In genomic region chr14:21264025-21264801, GRCh38 we compare ENCODE assay signal across 8 cellular contexts. TPM values are rescaled to one million over a fixed set of nuclear protein-coding genes. Genes with fewer than 3 reads are reported as not detected.
DNase-seq lines count a peak whose midpoint lies in the region; ATAC-seq and TF ChIP-seq lines count a peak whose summit lies in the region.

No MANE protein-coding gene starts in this region.

- no peak overlapping the region for H2BK12ac ChIP-seq in trophoblast cell (ENCODE audit: low read length)

- no peak overlapping the region for H2BK120ac ChIP-seq in trophoblast cell (ENCODE audit: insufficient read depth, low read length, poor library complexity)

- no peak overlapping the region for H3K18ac ChIP-seq in trophoblast cell (ENCODE audit: low read length)

- H4K20me1 ChIP-seq in OCI-LY3 (ENCODE audit: insufficient read depth, low read length) = peaks cover 91% of the 10 kb centered on the region

- H4K91ac ChIP-seq in trophoblast cell (ENCODE audit: low read depth, low read length) = no peak overlapping the region

- H3K4me3 Mint-ChIP-seq in activated CD4-positive, alpha-beta T cell treated with anti-CD3 and anti-CD28 coated beads, Interleukin-2, amount 10 ng/mL, durations not matched to agents 24 days and 14 days = peak overlapping the region; percentile 92
- H3K4me3 Mint-ChIP-seq in effector memory CD8-positive, alpha-beta T cell = peak overlapping the region; percentile 94

- H3K36me3 Mint-ChIP-seq in activated CD4-positive, alpha-beta T cell treated with anti-CD3 and anti-CD28 coated beads, Interleukin-2, amount 10 ng/mL, durations not matched to agents 24 days and 14 days (ENCODE audit: low read depth) = peaks cover 81% of the 10 kb centered on the region
- H3K36me3 Mint-ChIP-seq in effector memory CD8-positive, alpha-beta T cell (ENCODE audit: insufficient read depth) = peaks cover 100% of the 10 kb centered on the region

- H2BK5ac ChIP-seq in trophoblast cell (ENCODE audit: low read depth, low read length, poor library complexity) = no peak overlapping the region

- intact Hi-C loops in activated CD4-positive, alpha-beta T cell treated with anti-CD3 and anti-CD28 coated beads, Interleukin-2, amount 10 ng/mL, durations not matched to agents 24 days and 14 days (cut with micrococcal nuclease) = loop anchor here (1.0 to 10.0 kb wide), 7 partner anchors 33 to 1291 kb away; partner anchors contain the start of genes ANG, RNASE4, SUPT16H and TOX4

- no peaks in the 10 kb centered on the region for H3K9me3 Mint-ChIP-seq in activated CD4-positive, alpha-beta T cell treated with anti-CD3 and anti-CD28 coated beads, Interleukin-2, amount 10 ng/mL, durations not matched to agents 24 days and 14 days
- no peaks in the 10 kb centered on the region for H3K9me3 Mint-ChIP-seq in effector memory CD8-positive, alpha-beta T cell

- no peak overlapping the region for H4K12ac ChIP-seq in trophoblast cell (ENCODE audit: low read depth, low read length)

- H3K36me3 ChIP-seq in OCI-LY3 (replicated peaks; ENCODE audit: low read depth, low read length) = peaks cover 71% of the 10 kb centered on the region
- peaks cover 25 to 29% of the 10 kb centered on the region in 2 experiments for H3K36me3 ChIP-seq in trophoblast cell (ENCODE audit: control insufficient read depth in 1 of 2, insufficient read depth in 2 of 2, low read length in 2 of 2)

- H3K27ac Mint-ChIP-seq in activated CD4-positive, alpha-beta T cell treated with anti-CD3 and anti-CD28 coated beads, Interleukin-2, amount 10 ng/mL, durations not matched to agents 24 days and 14 days = peak overlapping the region; percentile 97
- peak overlapping the region; percentile 88 to 97 for H3K27ac Mint-ChIP-seq in effector memory CD8-positive, alpha-beta T cell

- H3K27ac ChIP-seq in OCI-LY3 (ENCODE audit: low read length) = peak overlapping the region; percentile 84
- no peak overlapping the region for H3K27ac ChIP-seq in trophoblast cell (ENCODE audit: low read depth, low read length)

- peak overlapping the region; percentile 99 for H3K4ac ChIP-seq in trophoblast cell (ENCODE audit: low read depth, low read length)

- H3K27me3 ChIP-seq in OCI-LY3 (ENCODE audit: low read depth, low read length) (no peaks in the 10 kb centered on the region), trophoblast cell (ENCODE audit: insufficient read depth, low read length) (no peaks in the 10 kb centered on the region)

- peaks cover 100% of the 10 kb centered on the region for H3K79me2 ChIP-seq in OCI-LY3 (ENCODE audit: low read length)
- peaks cover 34% of the 10 kb centered on the region for H3K79me2 ChIP-seq in trophoblast cell (ENCODE audit: control insufficient read depth, insufficient read depth, low read length, poor library complexity)

- H3K4me1 ChIP-seq in OCI-LY3 (ENCODE audit: low read length) (peaks cover 50% of the 10 kb centered on the region), trophoblast cell (ENCODE audit: control insufficient read depth in 1 of 2, insufficient read depth in 2 of 2, low read length in 2 of 2) (peaks cover 4 to 5% of the 10 kb centered on the region in 2 experiments)

- no peak for TF ChIP-seq CTCF in OCI-LY3 (IDR thresholded peaks at IDR 0.05; ENCODE audit: low read depth, low read length)

- H3K9me3 ChIP-seq in OCI-LY3 (ENCODE audit: insufficient read depth, low read length) = no peaks in the 10 kb centered on the region
- no peaks in the 10 kb centered on the region for H3K9me3 ChIP-seq in trophoblast cell (ENCODE audit: insufficient read depth, low read depth, low read length)

- peaks cover 5% of the 10 kb centered on the region for H3K79me1 ChIP-seq in trophoblast cell (ENCODE audit: low read length)

- H3K14ac ChIP-seq in trophoblast cell (ENCODE audit: low read length) = no peak overlapping the region

- no peak overlapping the region for H2AFZ ChIP-seq in OCI-LY3 (ENCODE audit: low read depth, low read length)
- no peak overlapping the region for H2AFZ ChIP-seq in trophoblast cell (ENCODE audit: insufficient read depth, low read length, poor library complexity)

- H3K23ac ChIP-seq in trophoblast cell (ENCODE audit: low read length) = no peak overlapping the region

- peak overlapping the region; percentile 96 for H3K4me3 ChIP-seq in OCI-LY3 (ENCODE audit: low read length)
- H3K4me3 ChIP-seq in trophoblast cell (ENCODE audit: low read depth, low read length) = no peak overlapping the region

- no peaks in the 10 kb centered on the region for H3K27me3 Mint-ChIP-seq in activated CD4-positive, alpha-beta T cell treated with anti-CD3 and anti-CD28 coated beads, Interleukin-2, amount 10 ng/mL, durations not matched to agents 24 days and 14 days
- no peaks in the 10 kb centered on the region for H3K27me3 Mint-ChIP-seq in effector memory CD8-positive, alpha-beta T cell

- H2AK5ac ChIP-seq in trophoblast cell (ENCODE audit: low read length) = no peak overlapping the region

- H3K9ac ChIP-seq in OCI-LY3 (ENCODE audit: low read length) = peak overlapping the region; percentile 10; the same call in 1 of the 2 replicates
- H3K9ac ChIP-seq in trophoblast cell (ENCODE audit: low read length) = no peak overlapping the region

- ATAC-seq in HG02759 (IDR thresholded peaks at IDR 0.05; ENCODE audit: unreplicated experiment) = peak; percentile 73
- ATAC-seq in effector memory CD8-positive, alpha-beta T cell (replicated peaks) = peak; percentile 75

- H3K4me2 ChIP-seq in OCI-LY3 (ENCODE audit: low read length) (peak overlapping the region; percentile 95), trophoblast cell (ENCODE audit: low read length) (no peak overlapping the region)

- no peak for DNase-seq in activated CD4-positive, alpha-beta T cell treated with anti-CD3 and anti-CD28 coated beads, Interleukin-2, amount 10 ng/mL, durations not matched to agents 24 days and 14 days
- no peak for DNase-seq in activated CD4-positive, alpha-beta T cell treated with anti-CD3 and anti-CD28 coated beads, Interleukin-2, amount 50 U/mL, for 48 hours
- DNase-seq in effector memory CD8-positive, alpha-beta T cell = no peak
- DNase-seq in trophoblast cell (peak in 1 of 2 donors; percentile 56), NK-92 (lab: John Stamatoyannopoulos, UW; ENCODE audit: unreplicated experiment) (no peak)
- no peak for DNase-seq in stimulated activated CD8-positive, alpha-beta memory T cell treated with anti-CD3 and anti-CD28 coated beads, Interleukin-4, amount 100 ng/mL, for 48 hours

- H4K8ac ChIP-seq in trophoblast cell (ENCODE audit: low read depth, low read length) = no peak overlapping the region

- H3K4me1 Mint-ChIP-seq in activated CD4-positive, alpha-beta T cell treated with anti-CD3 and anti-CD28 coated beads, Interleukin-2, amount 10 ng/mL, durations not matched to agents 24 days and 14 days = peaks cover 55% of the 10 kb centered on the region
- peaks cover 46 to 68% of the 10 kb centered on the region in 2 donors for H3K4me1 Mint-ChIP-seq in effector memory CD8-positive, alpha-beta T cell (ENCODE audit: low read depth in 2 of 2)

- no CpG with 5 or more reads among the region's 4 CpGs for WGBS in trophoblast cell (ENCODE audit: extremely low coverage, insufficient coverage, insufficient read length)

RNA-seq across cellular contexts. Expression of gene HNRNPC, which starts 5.0 kb away (rescaled TPM):
- total RNA-seq in activated CD4-positive, alpha-beta T cell treated with anti-CD3 and anti-CD28 coated beads, Interleukin-2, amount 10 ng/mL, durations not matched to agents 24 days and 14 days = 1,009 and 1,054 TPM in 2 replicates
- polyA plus RNA-seq in trophoblast cell (2013) = 959 and 960 TPM in 2 replicates

RNA-seq across cellular contexts. Expression of gene RPGRIP1, which starts 15.7 kb away (rescaled TPM):
- total RNA-seq in activated CD4-positive, alpha-beta T cell treated with anti-CD3 and anti-CD28 coated beads, Interleukin-2, amount 10 ng/mL, durations not matched to agents 24 days and 14 days = not detected in 2 replicates
- 0.01 TPM in 1 of 2 replicates, not detected in the other for polyA plus RNA-seq in trophoblast cell (2013)
